Comparison of ENCODE assay signal across 8 cellular contexts in genomic region chr1:178774263-178774662, GRCh38. TPM values are rescaled to one million over a fixed set of nuclear protein-coding genes. Genes with fewer than 3 reads are reported as not detected.
DNase-seq lines count a peak whose midpoint lies in the region; ATAC-seq, FAIRE-seq and TF ChIP-seq lines count a peak whose summit lies in the region.

No MANE protein-coding gene starts in this region.

- no peaks in the 10 kb centered on the region for H3K27me3 ChIP-seq in ovary

- no peak for TF ChIP-seq EP300 in ovary (IDR thresholded peaks at IDR 0.05)

- no peak for FAIRE-seq in H54 (lab: Jason Lieb, UNC)

- DNase-seq in GM13977 (ENCODE audit: low spot score), result peak; percentile 10
- peak; percentile 54 for DNase-seq in NCI-H2171 treated with DMSO at 0.1 percent for 48 hours (lab: John Stamatoyannopoulos, UW)
- no peak for DNase-seq in chondrocyte (ENCODE audit: low spot score)
- no peak for DNase-seq in ovary
- DNase-seq in H54 (ENCODE audit: insufficient read length, low spot score), result no peak
- no peak for DNase-seq in foreskin melanocyte

- no peaks in the 10 kb centered on the region for H3K4me1 Mint-ChIP-seq in chondrocyte (ENCODE audit: low read depth)

- intact Hi-C loops in ovary (cut with DNase I), result loop anchor here in 3 of 4 donors (2.0 to 10.0 kb wide), 3 partner anchors 228 to 231 kb away; no protein-coding TSS in a partner anchor

- TF ChIP-seq POLR2A in ovary (IDR thresholded peaks at IDR 0.05) (no peak), H54 (IDR thresholded peaks at IDR 0.05; ENCODE audit: low read depth, low read length) (no peak)

- in situ Hi-C loops in GM13977 (cut with MboI; ENCODE audit: low pct_unique_long_range_greater_than_20kb, low sequenced_read_pairs, unreplicated experiment), result loop anchor here (25.0 kb wide), 1 partner anchor 238 kb away; no protein-coding TSS in a partner anchor

- H3K9me3 ChIP-seq in ovary, result no peaks in the 10 kb centered on the region

- no peak overlapping the region for H3K27ac Mint-ChIP-seq in chondrocyte (ENCODE audit: unreplicated experiment)

- H3K36me3 ChIP-seq in ovary, result no peaks in the 10 kb centered on the region

- no peak overlapping the region for H3K4me3 ChIP-seq in ovary

- H3K27ac ChIP-seq in ovary, result no peak overlapping the region

- no peak overlapping the region for H3K4me3 Mint-ChIP-seq in chondrocyte (ENCODE audit: unreplicated experiment)

- no peak for ATAC-seq in HG02798 (IDR thresholded peaks at IDR 0.05; ENCODE audit: poor library complexity, unreplicated experiment)
- ATAC-seq in GM21528 (IDR thresholded peaks at IDR 0.05; ENCODE audit: low FRiP score, unreplicated experiment), result no peak

- TF ChIP-seq CTCF in GM13977 (IDR thresholded peaks at IDR 0.05; ENCODE audit: extremely low read depth, insufficient read depth, missing control alignments) (peak; percentile 33), chondrocyte (IDR thresholded peaks at IDR 0.05) (peak; percentile 90), ovary (IDR thresholded peaks at IDR 0.05) (peak; percentile 25 to 55 (median 47))

- no peaks in the 10 kb centered on the region for H3K27me3 Mint-ChIP-seq in chondrocyte (ENCODE audit: low read depth)

- peaks cover 2% of the 10 kb centered on the region for H3K4me1 ChIP-seq in ovary (ENCODE audit: insufficient read depth)

- H3K36me3 Mint-ChIP-seq in chondrocyte (ENCODE audit: low read depth), result no peaks in the 10 kb centered on the region

- peaks cover 3% of the 10 kb centered on the region for H3K9me3 Mint-ChIP-seq in chondrocyte (ENCODE audit: low read depth)

RNA-seq across cellular contexts. Expression of gene RALGPS2, which starts 49.2 kb away (rescaled TPM):
- 7.2 to 11.5 TPM (median 10.0 TPM) in 3 replicates for total RNA-seq in chondrocyte
- 10 to 100 TPM; 14.4 to 43.4 (median 26.4) TPM for total RNA-seq in ovary
- 1 to 10 TPM; 6.4 to 9.7 TPM for polyA plus RNA-seq in ovary

Comparison
In these comparisons a context has a peak if more than half of its experiments do, and no peak if none do; other contexts are left out.
1. DNase-seq: peak in GM13977 (single experiment) and NCI-H2171 treated with DMSO at 0.1 percent for 48 hours (single experiment); none in chondrocyte (single experiment), ovary (0 of 5), H54 (single experiment) and foreskin melanocyte (single experiment).
2. CTCF ChIP-seq: peak in every context shown above with its lines; median percentile 90 in chondrocyte; 47 in ovary; 33 in GM13977.